Comparison of ENCODE assay signal across 8 cellular contexts in the genomic region with DNA sequence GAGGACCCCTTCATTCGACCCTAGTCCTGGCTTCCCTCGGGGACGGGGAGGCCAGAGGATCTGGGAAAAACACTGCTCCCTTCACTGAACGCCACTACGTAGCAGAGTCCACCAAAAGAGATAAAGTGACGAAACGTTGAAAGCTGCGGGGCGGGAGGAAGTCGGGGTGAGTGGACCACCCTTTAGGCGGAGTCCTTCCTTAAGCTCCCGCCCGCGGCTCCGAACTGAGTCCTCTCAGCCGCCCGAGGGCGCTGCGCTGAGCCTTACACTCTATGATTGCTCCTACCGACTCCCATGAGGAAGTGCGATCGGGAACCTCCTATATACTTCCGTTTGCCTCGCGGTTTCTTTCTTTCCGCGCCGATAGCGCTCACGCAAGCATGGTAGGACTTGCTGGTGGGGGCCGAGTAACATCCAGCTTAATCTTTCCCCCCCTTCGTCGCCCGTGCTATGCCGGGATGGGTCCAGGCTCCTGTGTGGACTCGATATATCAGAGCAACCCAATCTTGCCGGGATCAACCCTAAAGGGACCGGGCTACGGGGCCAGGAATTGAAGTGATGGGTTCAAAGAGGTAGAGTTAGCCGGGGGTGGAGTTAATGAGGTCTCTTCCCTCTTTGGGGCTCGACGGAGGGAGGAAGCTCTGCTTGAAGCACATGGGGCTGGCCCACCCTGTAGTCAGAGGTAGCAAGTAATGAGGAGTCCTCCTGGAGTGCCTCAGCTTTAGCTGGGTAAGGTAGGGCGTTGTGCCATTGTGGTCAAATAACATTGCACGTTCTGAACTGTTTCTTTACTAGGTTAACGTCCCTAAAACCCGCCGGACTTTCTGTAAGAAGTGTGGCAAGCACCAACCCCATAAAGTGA. TPM values are rescaled to one million over a fixed set of nuclear protein-coding genes. Genes with fewer than 3 reads are reported as not detected.
DNase-seq lines count a peak whose midpoint lies in the region; ATAC-seq and TF ChIP-seq lines count a peak whose summit lies in the region.

A gene (plus strand): TSS at position 348 of the 862 bp plus-strand sequence. CDS start 33 bp downstream, at position 381.

- TSS peak; percentile 81 for BruUV-seq in Panc1 (replicated peaks; lab: Mats Ljungman, UMichigan)

- H4K20me1 ChIP-seq in KMS-11 (ENCODE audit: insufficient read depth) (no peaks in the 10 kb centered on the region), fibroblast of lung (ENCODE audit: control insufficient read depth, extremely low read depth, insufficient read depth, low read length) (no peaks in the 10 kb centered on the region)

- H3K27ac ChIP-seq in KMS-11, result peak within 1 kb of the TSS; percentile 91
- H3K27ac ChIP-seq in Panc1 (ENCODE audit: low read length), result peak within 1 kb of the TSS; percentile 98
- H3K27ac ChIP-seq in fibroblast of lung (ENCODE audit: insufficient read depth, low read length), result peak within 1 kb of the TSS; percentile 75

- in situ Hi-C loops in Panc1 (cut with HindIII; ENCODE audit: low pct_unique_long_range_greater_than_20kb, low sequenced_read_pairs), result no loop called here

- peaks cover 27% of the 10 kb centered on the region for H3K79me2 ChIP-seq in KMS-11 (ENCODE audit: insufficient read depth, low read depth)
- peaks cover 18% of the 10 kb centered on the region for H3K79me2 ChIP-seq in fibroblast of lung (ENCODE audit: control insufficient read depth, insufficient read depth, low read length)

- H3K9me3 ChIP-seq in Panc1 (ENCODE audit: control insufficient read depth, insufficient read depth, low read depth, low read length), result no peaks in the 10 kb centered on the region
- H3K9me3 ChIP-seq in fibroblast of lung (ENCODE audit: control insufficient read depth, insufficient read depth, low read depth, low read length), result no peaks in the 10 kb centered on the region

- peaks cover 11% of the 10 kb centered on the region; the same call in 1 of the 2 replicates for H3K36me3 ChIP-seq in KMS-11 (ENCODE audit: insufficient read depth)
- peaks cover 14% of the 10 kb centered on the region for H3K36me3 ChIP-seq in Panc1 (ENCODE audit: control insufficient read depth, insufficient read depth, low read length)
- no peaks in the 10 kb centered on the region for H3K36me3 ChIP-seq in fibroblast of lung (ENCODE audit: control insufficient read depth, insufficient read depth, low read length)

- no peaks in the 10 kb centered on the region for H3K9me3 Mint-ChIP-seq in naive thymus-derived CD8-positive, alpha-beta T cell

- no peaks in the 10 kb centered on the region for H3K27me3 ChIP-seq in KMS-11 (ENCODE audit: insufficient read depth, low read depth)
- no peaks in the 10 kb centered on the region for H3K27me3 ChIP-seq in Panc1 (ENCODE audit: control insufficient read depth, insufficient read depth, low read length)
- no peaks in the 10 kb centered on the region for H3K27me3 ChIP-seq in fibroblast of lung (ENCODE audit: control insufficient read depth, insufficient read depth, low read length)

- DNase-seq in DMS79 treated with DMSO at 0.1 percent for 48 hours (lab: John Stamatoyannopoulos, UW) (peak; percentile 80), Panc1 (ENCODE audit: low read depth, low spot score) (peak; percentile 81), fibroblast of lung (ENCODE audit: low read depth in 2 of 2) (peak; percentile 90 to 92)
- DNase-seq in activated T-cell treated with anti-CD3 and anti-CD28 coated beads, Interleukin-2, amount 50 U/mL, for 48 hours, result peak; percentile 85 to 88
- DNase-seq in naive thymus-derived CD8-positive, alpha-beta T cell, result peak; percentile 59 to 89 (median 72)
- DNase-seq in stimulated activated naive CD4-positive, alpha-beta T cell (lab: John Stamatoyannopoulos, UW), result peak; percentile 56 to 73 (median 64)

- peak within 1 kb of the TSS; percentile 98 for H3K9ac ChIP-seq in KMS-11
- H3K9ac ChIP-seq in fibroblast of lung (ENCODE audit: insufficient read depth, low read length), result peak within 1 kb of the TSS; percentile 55

- H3K4me3 ChIP-seq in KMS-11 (IDR thresholded peaks at IDR 0.05; ENCODE audit: insufficient read depth, low read depth, low read length) (no peak within 1 kb of the TSS), Panc1 (ENCODE audit: low read depth in 2 of 2, low read length in 2 of 2) (peak within 1 kb of the TSS; percentile 68 to 84), fibroblast of lung (replicated peaks in 1 of 4; ENCODE audit: control extremely low read depth in 1 of 4, insufficient read depth in 1 of 4, low read depth in 3 of 4, low read length in 4 of 4) (peak within 1 kb of the TSS; percentile 62 to 95 (median 72))

- peaks cover 0 to 41% (median 0%) of the 10 kb centered on the region in 3 donors for H3K36me3 Mint-ChIP-seq in naive thymus-derived CD8-positive, alpha-beta T cell

- peaks cover 3 to 36% (median 27%) of the 10 kb centered on the region in 4 donors for H3K4me1 Mint-ChIP-seq in naive thymus-derived CD8-positive, alpha-beta T cell

- ATAC-seq in GM21737 (IDR thresholded peaks at IDR 0.05; ENCODE audit: unreplicated experiment), result peak; percentile 78
- ATAC-seq in Panc1, result peak; percentile 98
- peak; percentile 93 for ATAC-seq in naive thymus-derived CD8-positive, alpha-beta T cell

- H3K27me3 Mint-ChIP-seq in naive thymus-derived CD8-positive, alpha-beta T cell, result no peaks in the 10 kb centered on the region

- H3K4me1 ChIP-seq in KMS-11 (ENCODE audit: low read depth, poor library complexity, severe bottlenecking) (peaks cover 11% of the 10 kb centered on the region), Panc1 (ENCODE audit: control insufficient read depth, insufficient read depth, low read length) (peaks cover 14% of the 10 kb centered on the region), fibroblast of lung (ENCODE audit: control insufficient read depth, extremely low read depth, insufficient read depth, low read length) (no peaks in the 10 kb centered on the region)

- peak within 1 kb of the TSS; percentile 88 to 95 (median 92) for H3K4me3 Mint-ChIP-seq in naive thymus-derived CD8-positive, alpha-beta T cell

- CTCF ChIA-PET in Panc1 (lab: Charles Lee), result interaction anchor here (1.2 to 1.7 kb wide), 2 partner anchors 28 to 227 kb away, joined by 3 to 5 read pairs; a partner anchor contains a TSS

- peak within 1 kb of the TSS; percentile 91 for H2AFZ ChIP-seq in KMS-11 (ENCODE audit: low read depth)
- H2AFZ ChIP-seq in fibroblast of lung (ENCODE audit: low read length), result peak within 1 kb of the TSS; percentile 95

- H3K4me2 ChIP-seq in KMS-11 (peak within 1 kb of the TSS; percentile 68), fibroblast of lung (ENCODE audit: extremely low read depth, insufficient read depth, low read length) (peak within 1 kb of the TSS; percentile 87)

- POLR2A ChIA-PET in Panc1 (lab: Charles Lee), result interaction anchor here (0.5 to 1.0 kb wide), 4 partner anchors 14 to 519 kb away, joined by 3 to 14 read pairs (median 10); no protein-coding TSS in a partner anchor
- POLR2A ChIA-PET in naive thymus-derived CD8-positive, alpha-beta T cell (lab: Charles Lee), result interaction anchor here (0.6 to 1.9 kb wide), 8 partner anchors 11 to 768 kb away, joined by 3 to 17 read pairs (median 5); a partner anchor contains a TSS

- intact Hi-C loops in Panc1 (cut with micrococcal nuclease; ENCODE audit: unreplicated experiment), result loop anchor here (2.0 kb wide), 1 partner anchor 42 kb away; a partner anchor contains a TSS

- TF ChIP-seq CTCF in KMS-11 (conservative IDR thresholded peaks at IDR 0.05; ENCODE audit: low read depth, low read length) (peak; percentile 37; the same call in 1 of the 2 replicates), Panc1 (IDR thresholded peaks at IDR 0.05) (peak; percentile 93), fibroblast of lung (conservative IDR thresholded peaks at IDR 0.05 in 1 of 2, IDR thresholded peaks at IDR 0.05 in 1 of 2; ENCODE audit: low read depth in 1 of 2, low read length in 2 of 2) (peak; percentile 64 to 71)

- peak within 1 kb of the TSS; percentile 91 to 98 (median 96) for H3K27ac Mint-ChIP-seq in naive thymus-derived CD8-positive, alpha-beta T cell

RNA-seq across cellular contexts. Expression of the gene that starts here (rescaled TPM):
- total RNA-seq in Panc1 (2021; ENCODE audit: unreplicated experiment), result 308 TPM
- polyA plus RNA-seq in Panc1 (2012; ENCODE audit: insufficient read length), result 580 TPM
- total RNA-seq in fibroblast of lung, result 305 and 521 TPM in 2 replicates
- 2,163 and 2,209 TPM in 2 replicates for polyA plus RNA-seq in fibroblast of lung
- polyA plus RNA-seq in fibroblast of lung (2012), result 1,818 and 2,496 TPM in 2 replicates
- polyA minus RNA-seq in fibroblast of lung (ENCODE audit: low replicate concordance), result 3.9 and 12.9 TPM in 2 replicates
- 100 to 1,000 TPM; 288 to 318 TPM for total RNA-seq in naive thymus-derived CD8-positive, alpha-beta T cell
- polyA plus RNA-seq in naive thymus-derived CD8-positive, alpha-beta T cell, result 1,000 to 10,000 TPM; 2,876 to 3,216 (median 3,107) TPM

Comparison
In these comparisons a context has a peak if more than half of its experiments do, and no peak if none do; other contexts are left out.
1. CTCF ChIP-seq: peak in every context shown above with its lines; median percentile 93 in Panc1; 68 in fibroblast of lung; 37 in KMS-11.